8 cellular contexts compared by ENCODE assay signal in the genomic region with DNA sequence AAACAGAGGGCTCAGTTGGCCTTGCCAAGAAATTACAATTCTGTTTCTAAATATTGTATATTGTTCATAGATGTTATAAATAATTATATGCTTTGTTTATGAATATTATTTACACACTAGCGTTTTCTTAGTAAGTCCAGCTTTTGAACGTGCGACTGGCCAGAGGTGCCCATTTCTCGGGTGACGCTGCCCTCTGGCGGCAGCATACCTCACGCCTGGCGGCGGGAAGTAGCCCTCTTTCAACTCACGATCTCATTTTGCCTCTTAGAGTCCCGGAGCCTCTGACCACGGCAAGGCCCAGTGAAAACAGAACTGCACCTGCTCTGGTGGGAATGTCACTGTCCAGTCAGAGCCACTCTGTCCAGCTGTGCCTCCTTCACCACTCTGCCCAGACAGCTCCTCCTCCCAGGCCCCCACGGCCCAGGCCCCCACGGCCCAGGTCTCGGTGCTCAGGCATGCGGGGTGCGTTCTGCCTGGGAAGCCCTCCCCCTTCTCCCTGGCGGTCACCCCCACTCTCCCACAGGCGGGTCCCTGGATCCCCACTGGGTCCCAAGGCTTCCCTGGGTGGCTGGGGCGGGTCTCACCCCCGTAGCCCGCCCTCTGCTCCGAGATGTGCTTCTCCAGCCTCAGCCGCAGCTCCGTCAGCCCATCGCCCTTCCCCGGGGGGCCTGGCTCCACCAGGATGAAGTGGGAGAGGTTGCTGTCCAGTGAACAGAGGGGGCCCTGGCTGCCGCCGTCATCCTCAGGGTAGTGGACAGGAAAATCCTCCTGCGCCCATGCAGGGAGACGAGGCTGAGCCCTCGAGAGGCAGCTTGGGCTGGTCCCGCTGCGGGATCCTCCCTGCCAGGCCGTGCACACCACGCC. TPM values are rescaled to one million over a fixed set of nuclear protein-coding genes. Genes with fewer than 3 reads are reported as not detected.
DNase-seq lines count a peak whose midpoint lies in the region; ATAC-seq and TF ChIP-seq lines count a peak whose summit lies in the region.

No MANE protein-coding gene starts in this region.

- H3K27ac ChIP-seq in CD4-positive, CD25-positive, alpha-beta regulatory T cell (ENCODE audit: insufficient read depth, low read length, poor library complexity, severe bottlenecking) = no peak overlapping the region
- H3K27ac ChIP-seq in neural progenitor cell (no peak overlapping the region), tibial artery (no peak overlapping the region)

- H3K9ac ChIP-seq in neural progenitor cell = no peak overlapping the region

- no peak overlapping the region for H3K4me3 Mint-ChIP-seq in CD4-positive, CD25-positive, alpha-beta regulatory T cell
- H3K4me3 Mint-ChIP-seq in HFFc6 = 0 out of 2 replicates have a peak overlapping the region, but pooled peaks have one; percentile 32
- H3K4me3 Mint-ChIP-seq in activated T-helper 17 cell treated with anti-CD3 and anti-CD28 coated beads, Interleukin-2, amount 50 U/mL, for 72 hours = no peak overlapping the region
- no peak overlapping the region for H3K4me3 Mint-ChIP-seq in neural progenitor cell

- peaks cover 13% of the 10 kb centered on the region for H3K4me1 ChIP-seq in CD4-positive, CD25-positive, alpha-beta regulatory T cell (ENCODE audit: control insufficient read depth, insufficient read depth, low read length, poor library complexity, severe bottlenecking)
- H3K4me1 ChIP-seq in neural progenitor cell (no peaks in the 10 kb centered on the region), tibial artery (peaks cover 0 to 11% (median 3%) of the 10 kb centered on the region in 4 donors)

- peaks cover 5% of the 10 kb centered on the region for H3K27me3 Mint-ChIP-seq in CD4-positive, CD25-positive, alpha-beta regulatory T cell
- H3K27me3 Mint-ChIP-seq in HFFc6 (ENCODE audit: insufficient read depth) = peaks cover 7% of the 10 kb centered on the region; the same call in 1 of the 2 replicates
- no peaks in the 10 kb centered on the region for H3K27me3 Mint-ChIP-seq in activated T-helper 17 cell treated with anti-CD3 and anti-CD28 coated beads, Interleukin-2, amount 50 U/mL, for 72 hours
- no peaks in the 10 kb centered on the region for H3K27me3 Mint-ChIP-seq in neural progenitor cell (ENCODE audit: insufficient read depth, low read depth)

- H3K79me2 ChIP-seq in neural progenitor cell (ENCODE audit: low read depth) = no peaks in the 10 kb centered on the region

- no peaks in the 10 kb centered on the region for H3K27me3 ChIP-seq in CD4-positive, CD25-positive, alpha-beta regulatory T cell (ENCODE audit: control insufficient read depth, insufficient read depth, low read length)
- H3K27me3 ChIP-seq in neural progenitor cell (no peaks in the 10 kb centered on the region), tibial artery (peaks cover 0 to 46% of the 10 kb centered on the region in 2 donors)

- no peak overlapping the region for H3K27ac Mint-ChIP-seq in CD4-positive, CD25-positive, alpha-beta regulatory T cell
- H3K27ac Mint-ChIP-seq in HFFc6 (no peak overlapping the region), neural progenitor cell (no peak overlapping the region)
- no peak overlapping the region for H3K27ac Mint-ChIP-seq in activated T-helper 17 cell treated with anti-CD3 and anti-CD28 coated beads, Interleukin-2, amount 50 U/mL, for 72 hours

- H2AFZ ChIP-seq in neural progenitor cell (replicated peaks) = peak overlapping the region; percentile 39

- ATAC-seq in CD4-positive, CD25-positive, alpha-beta regulatory T cell (ENCODE audit: low read depth in 2 of 2) = no peak
- ATAC-seq in activated T-helper 17 cell treated with anti-CD3 and anti-CD28 coated beads, Interleukin-2, amount 50 U/mL, for 72 hours (replicated peaks) = peak; percentile 64

- no peaks in the 10 kb centered on the region for H3K36me3 ChIP-seq in CD4-positive, CD25-positive, alpha-beta regulatory T cell (ENCODE audit: control insufficient read depth, insufficient read depth, low read length)
- H3K36me3 ChIP-seq in neural progenitor cell = no peaks in the 10 kb centered on the region
- no peaks in the 10 kb centered on the region for H3K36me3 ChIP-seq in tibial artery

- H4K20me1 ChIP-seq in neural progenitor cell (ENCODE audit: low read depth) = no peaks in the 10 kb centered on the region

- no peaks in the 10 kb centered on the region for H3K36me3 Mint-ChIP-seq in CD4-positive, CD25-positive, alpha-beta regulatory T cell
- H3K36me3 Mint-ChIP-seq in HFFc6 (ENCODE audit: low read depth) = no peaks in the 10 kb centered on the region
- no peaks in the 10 kb centered on the region for H3K36me3 Mint-ChIP-seq in activated T-helper 17 cell treated with anti-CD3 and anti-CD28 coated beads, Interleukin-2, amount 50 U/mL, for 72 hours (ENCODE audit: low read depth)
- H3K36me3 Mint-ChIP-seq in neural progenitor cell = no peaks in the 10 kb centered on the region

- H3K4me1 Mint-ChIP-seq in CD4-positive, CD25-positive, alpha-beta regulatory T cell = peaks cover 0 to 6% (median under 1%) of the 10 kb centered on the region in 4 donors
- H3K4me1 Mint-ChIP-seq in HFFc6 (ENCODE audit: low read depth) (no peaks in the 10 kb centered on the region), neural progenitor cell (peaks cover 3% of the 10 kb centered on the region)
- no peaks in the 10 kb centered on the region for H3K4me1 Mint-ChIP-seq in activated T-helper 17 cell treated with anti-CD3 and anti-CD28 coated beads, Interleukin-2, amount 50 U/mL, for 72 hours

- H3K9me3 ChIP-seq in CD4-positive, CD25-positive, alpha-beta regulatory T cell (ENCODE audit: control insufficient read depth in 2 of 2, low read length in 2 of 2) = no peaks in the 10 kb centered on the region
- no peaks in the 10 kb centered on the region for H3K9me3 ChIP-seq in neural progenitor cell (ENCODE audit: low read depth)
- no peaks in the 10 kb centered on the region for H3K9me3 ChIP-seq in tibial artery

- no peak overlapping the region for H3K4me3 ChIP-seq in CD4-positive, CD25-positive, alpha-beta regulatory T cell (ENCODE audit: low read depth, low read length)
- H3K4me3 ChIP-seq in fibroblast of the aortic adventitia (ENCODE audit: low read depth, low read length) (no peak overlapping the region), neural progenitor cell (no peak overlapping the region), tibial artery (no peak overlapping the region)

- H3F3A ChIP-seq in neural progenitor cell (ENCODE audit: low read depth) = no peaks in the 10 kb centered on the region

- peak; percentile 91 for TF ChIP-seq CTCF in HFFc6 (IDR thresholded peaks at IDR 0.05)
- peak; percentile 92 for TF ChIP-seq CTCF in fibroblast of the aortic adventitia (IDR thresholded peaks at IDR 0.05; ENCODE audit: insufficient read depth, low read length)
- peak; percentile 87 for TF ChIP-seq CTCF in neural progenitor cell (IDR thresholded peaks at IDR 0.05)
- TF ChIP-seq CTCF in tibial artery (IDR thresholded peaks at IDR 0.05) = peak; percentile 75 to 78

- no peaks in the 10 kb centered on the region for H3K9me3 Mint-ChIP-seq in CD4-positive, CD25-positive, alpha-beta regulatory T cell
- no peaks in the 10 kb centered on the region for H3K9me3 Mint-ChIP-seq in HFFc6
- no peaks in the 10 kb centered on the region for H3K9me3 Mint-ChIP-seq in activated T-helper 17 cell treated with anti-CD3 and anti-CD28 coated beads, Interleukin-2, amount 50 U/mL, for 72 hours
- no peaks in the 10 kb centered on the region for H3K9me3 Mint-ChIP-seq in neural progenitor cell

- no peak overlapping the region for H3K4me2 ChIP-seq in neural progenitor cell

- peak; percentile 31 to 71 (median 50) for DNase-seq in CD4-positive, CD25-positive, alpha-beta regulatory T cell
- DNase-seq in HFFc6 (peak; percentile 59), OCI-M1 (lab: John Stamatoyannopoulos, UW) (peak; percentile 87), fibroblast of the aortic adventitia (ENCODE audit: low read depth) (peak; percentile 82), neural progenitor cell (ENCODE audit: low spot score) (peak; percentile 90), tibial artery (peak; percentile 75 to 82), occipital lobe (lab: John Stamatoyannopoulos, UW) (no peak)

- intact Hi-C loops in tibial artery (cut with DNase I; ENCODE audit: low total_unique reads) = loop anchor here (2.0 to 10.0 kb wide), 2 partner anchors 225 to 475 kb away; no protein-coding TSS in a partner anchor

RNA-seq across cellular contexts. Expression of a gene that starts 19.3 kb away (rescaled TPM):
- total RNA-seq in CD4-positive, CD25-positive, alpha-beta regulatory T cell = 59.6 TPM
- polyA plus RNA-seq in CD4-positive, CD25-positive, alpha-beta regulatory T cell = 10 to 100 TPM; 68.5 to 97.4 (median 76.9) TPM
- total RNA-seq in HFFc6 (2021; fragmentation: NEBNext Ultra II Directional; extraction: Animal tissue kit (Norgen Biotek cat#: 25700)) = 10 to 100 TPM; 47.4 to 74.7 (median 62.8) TPM
- 10 to 100 TPM; 19.7 to 58.7 TPM for total RNA-seq in activated T-helper 17 cell treated with anti-CD3 and anti-CD28 coated beads, Interleukin-2, amount 50 U/mL, for 72 hours
- 19.6 and 31.5 TPM in 2 replicates for total RNA-seq in fibroblast of the aortic adventitia (ENCODE audit: low replicate concordance)
- total RNA-seq in neural progenitor cell (ENCODE audit: low replicate concordance) = 11.1 and 30.2 TPM in 2 replicates
- total RNA-seq in occipital lobe = 25.7 TPM

RNA-seq across cellular contexts. Expression of a gene that starts 24.4 kb away (rescaled TPM):
- 0.17 TPM for total RNA-seq in CD4-positive, CD25-positive, alpha-beta regulatory T cell
- not detected for polyA plus RNA-seq in CD4-positive, CD25-positive, alpha-beta regulatory T cell
- total RNA-seq in HFFc6 (2021; fragmentation: NEBNext Ultra II Directional; extraction: Animal tissue kit (Norgen Biotek cat#: 25700)) = not detected
- total RNA-seq in activated T-helper 17 cell treated with anti-CD3 and anti-CD28 coated beads, Interleukin-2, amount 50 U/mL, for 72 hours = not detected
- total RNA-seq in fibroblast of the aortic adventitia (ENCODE audit: low replicate concordance) (not detected in 2 replicates), neural progenitor cell (ENCODE audit: low replicate concordance) (0.34 TPM in 1 of 2 replicates, not detected in the other), occipital lobe (not detected)

RNA-seq across cellular contexts. Expression of a gene that starts 24.9 kb away (rescaled TPM):
- total RNA-seq in CD4-positive, CD25-positive, alpha-beta regulatory T cell = 13.4 TPM
- polyA plus RNA-seq in CD4-positive, CD25-positive, alpha-beta regulatory T cell = 1 to 10 TPM; 5.5 to 7.9 (median 6.4) TPM
- total RNA-seq in HFFc6 (2021; fragmentation: NEBNext Ultra II Directional; extraction: Animal tissue kit (Norgen Biotek cat#: 25700)) = not detected
- 1 to 10 TPM; 7.0 to 9.7 TPM for total RNA-seq in activated T-helper 17 cell treated with anti-CD3 and anti-CD28 coated beads, Interleukin-2, amount 50 U/mL, for 72 hours
- not detected in 2 replicates for total RNA-seq in fibroblast of the aortic adventitia (ENCODE audit: low replicate concordance)
- 0.11 and 0.99 TPM in 2 replicates for total RNA-seq in neural progenitor cell (ENCODE audit: low replicate concordance)
- total RNA-seq in occipital lobe = 0.31 TPM

RNA-seq across cellular contexts. Expression of a gene that starts 42.8 kb away (rescaled TPM):
- 156 TPM for total RNA-seq in CD4-positive, CD25-positive, alpha-beta regulatory T cell
- 10 to 100 TPM; 13.2 to 35.4 (median 16.2) TPM for polyA plus RNA-seq in CD4-positive, CD25-positive, alpha-beta regulatory T cell
- total RNA-seq in HFFc6 (2021; fragmentation: NEBNext Ultra II Directional; extraction: Animal tissue kit (Norgen Biotek cat#: 25700)) = 100 to 1,000 TPM; 540 to 738 (median 627) TPM
- 100 to 1,000 TPM; 147 to 170 TPM for total RNA-seq in activated T-helper 17 cell treated with anti-CD3 and anti-CD28 coated beads, Interleukin-2, amount 50 U/mL, for 72 hours
- 282 and 327 TPM in 2 replicates for total RNA-seq in fibroblast of the aortic adventitia (ENCODE audit: low replicate concordance)
- total RNA-seq in neural progenitor cell (ENCODE audit: low replicate concordance) = 87.6 and 181 TPM in 2 replicates
- total RNA-seq in occipital lobe = 69.4 TPM
